Comparison of ENCODE assay signal across 8 cellular contexts in the genomic region with DNA sequence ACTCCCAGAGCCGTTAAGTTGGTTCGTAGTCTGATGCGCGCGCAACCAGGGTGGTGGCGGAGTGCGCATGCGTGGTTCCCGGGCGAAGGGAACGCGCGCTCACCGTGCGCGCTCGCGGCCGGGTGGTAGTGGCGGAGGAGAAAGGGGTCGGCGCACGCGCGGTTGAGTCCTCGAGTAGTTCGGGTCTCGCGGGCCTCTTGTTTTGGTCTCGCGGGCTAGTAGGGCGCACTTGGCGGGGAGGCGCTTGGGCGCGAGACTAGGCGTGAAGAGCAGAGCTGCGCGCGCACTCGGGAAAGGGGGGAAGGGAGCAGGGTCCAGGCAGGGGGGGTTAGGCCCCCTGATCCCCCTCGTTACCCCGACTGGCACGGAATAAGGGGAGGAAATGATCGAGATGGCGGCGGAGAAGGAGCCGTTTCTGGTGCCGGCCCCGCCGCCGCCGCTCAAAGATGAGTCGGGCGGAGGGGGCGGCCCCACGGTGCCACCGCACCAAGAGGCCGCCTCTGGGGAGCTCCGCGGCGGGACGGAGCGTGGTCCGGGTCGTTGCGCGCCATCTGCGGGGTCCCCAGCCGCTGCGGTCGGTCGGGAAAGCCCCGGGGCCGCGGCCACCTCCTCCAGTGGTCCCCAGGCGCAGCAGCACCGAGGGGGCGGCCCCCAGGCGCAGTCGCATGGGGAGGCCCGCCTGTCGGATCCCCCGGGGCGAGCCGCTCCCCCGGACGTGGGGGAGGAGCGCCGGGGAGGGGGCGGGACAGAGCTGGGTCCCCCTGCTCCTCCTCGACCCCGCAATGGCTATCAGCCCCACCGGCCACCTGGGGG. TPM values are rescaled to one million over a fixed set of nuclear protein-coding genes. Genes with fewer than 3 reads are reported as not detected.
A peak's percentile ranks its signal among the peaks of the same experiment; 100 is the strongest.
DNase-seq lines count a peak whose midpoint lies in the region; ATAC-seq, FAIRE-seq and TF ChIP-seq lines count a peak whose summit lies in the region.

A gene with protein sequence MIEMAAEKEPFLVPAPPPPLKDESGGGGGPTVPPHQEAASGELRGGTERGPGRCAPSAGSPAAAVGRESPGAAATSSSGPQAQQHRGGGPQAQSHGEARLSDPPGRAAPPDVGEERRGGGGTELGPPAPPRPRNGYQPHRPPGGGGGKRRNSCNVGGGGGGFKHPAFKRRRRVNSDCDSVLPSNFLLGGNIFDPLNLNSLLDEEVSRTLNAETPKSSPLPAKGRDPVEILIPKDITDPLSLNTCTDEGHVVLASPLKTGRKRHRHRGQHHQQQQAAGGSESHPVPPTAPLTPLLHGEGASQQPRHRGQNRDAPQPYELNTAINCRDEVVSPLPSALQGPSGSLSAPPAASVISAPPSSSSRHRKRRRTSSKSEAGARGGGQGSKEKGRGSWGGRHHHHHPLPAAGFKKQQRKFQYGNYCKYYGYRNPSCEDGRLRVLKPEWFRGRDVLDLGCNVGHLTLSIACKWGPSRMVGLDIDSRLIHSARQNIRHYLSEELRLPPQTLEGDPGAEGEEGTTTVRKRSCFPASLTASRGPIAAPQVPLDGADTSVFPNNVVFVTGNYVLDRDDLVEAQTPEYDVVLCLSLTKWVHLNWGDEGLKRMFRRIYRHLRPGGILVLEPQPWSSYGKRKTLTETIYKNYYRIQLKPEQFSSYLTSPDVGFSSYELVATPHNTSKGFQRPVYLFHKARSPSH (plus strand): TSS at position 195 of the 813 bp plus-strand sequence. CDS start 188 bp downstream, at position 383.

- H3K9me3 ChIP-seq in keratinocyte (ENCODE audit: control insufficient read depth, low read depth, low read length) = no peaks in the 10 kb centered on the region

- H4K20me1 ChIP-seq in keratinocyte (ENCODE audit: control insufficient read depth, extremely low read depth, insufficient read depth, low read length) = peaks cover 4% of the 10 kb centered on the region

- peak within 1 kb of the TSS; percentile 96 for H3K27ac ChIP-seq in keratinocyte (ENCODE audit: control insufficient read depth, insufficient read depth, low read length)

- H3K4me3 ChIP-seq in AG09309 (ENCODE audit: control insufficient read depth, low read depth, low read length) (peak within 1 kb of the TSS; percentile 80), keratinocyte (ENCODE audit: control insufficient read depth in 2 of 3, extremely low read depth in 1 of 3, insufficient read depth in 2 of 3, low read depth in 1 of 3, low read length in 3 of 3) (peak within 1 kb of the TSS; percentile 72 to 91 (median 86))

- peaks cover 9 to 33% of the 10 kb centered on the region in 2 experiments for H3K36me3 ChIP-seq in keratinocyte (ENCODE audit: control insufficient read depth in 2 of 2, extremely low read depth in 1 of 2, insufficient read depth in 2 of 2, low read length in 2 of 2)

- no peak for FAIRE-seq in keratinocyte (lab: Jason Lieb, UNC)

- peak within 1 kb of the TSS; percentile 72 for H2AFZ ChIP-seq in keratinocyte (ENCODE audit: control insufficient read depth, low read length)

- H3K79me2 ChIP-seq in keratinocyte (ENCODE audit: control insufficient read depth, insufficient read depth, low read length) = peaks cover 42% of the 10 kb centered on the region

- H3K27me3 ChIP-seq in keratinocyte (ENCODE audit: control insufficient read depth, extremely low read depth, insufficient read depth, low read length) = no peaks in the 10 kb centered on the region

- peaks cover 3% of the 10 kb centered on the region for H3K9me1 ChIP-seq in keratinocyte (ENCODE audit: control insufficient read depth, extremely low read depth, insufficient read depth, low read length)

- H3K9ac ChIP-seq in keratinocyte (ENCODE audit: control insufficient read depth, extremely low read depth, insufficient read depth, low read length) = peak within 1 kb of the TSS; percentile 99

- dilution Hi-C loops in keratinocyte (cut with MboI; ENCODE audit: extremely low pct_ligation_motif_present, low sequenced_read_pairs) = no loop called here

- peak; percentile 84 for DNase-seq in AG09309 (ENCODE audit: low read depth)
- DNase-seq in NCI-H510A (lab: John Stamatoyannopoulos, UW) = peak; percentile 85
- DNase-seq in activated CD4-positive, alpha-beta T cell treated with anti-CD3 and anti-CD28 coated beads for 1 hour = peak; percentile 96
- peak; percentile 94 for DNase-seq in cerebellar cortex (ENCODE audit: low spot score)
- peak; percentile 69 for DNase-seq in keratinocyte (ENCODE audit: low read depth, low spot score)
- peak; percentile 98 for DNase-seq in stimulated activated CD4-positive, alpha-beta T cell treated with anti-CD3 and anti-CD28 coated beads, Interleukin-12 subunit alpha, Interleukin-12 subunit beta, amount 100 ng/mL, for 4 hours

- H3K4me1 ChIP-seq in keratinocyte (ENCODE audit: control insufficient read depth, extremely low read depth, insufficient read depth, low read length) = peaks cover 25% of the 10 kb centered on the region

- TF ChIP-seq CTCF in AG09309 (IDR thresholded peaks at IDR 0.05; ENCODE audit: control insufficient read depth, insufficient read depth, low read depth, low read length, missing control alignments) = no peak
- TF ChIP-seq CTCF in keratinocyte (optimal IDR thresholded peaks at IDR 0.05 in 1 of 3, IDR thresholded peaks at IDR 0.05 in 1 of 3, conservative IDR thresholded peaks at IDR 0.05 in 1 of 3; ENCODE audit: extremely low read depth in 1 of 3, insufficient read depth in 2 of 3, low read length in 3 of 3) = no peak

- ATAC-seq in GM19043 (IDR thresholded peaks at IDR 0.05; ENCODE audit: low read depth, unreplicated experiment) (peak; percentile 31), HG03354 (IDR thresholded peaks at IDR 0.05; ENCODE audit: poor library complexity, severe bottlenecking, unreplicated experiment) (peak; percentile 40)

- H3K4me2 ChIP-seq in keratinocyte (ENCODE audit: control insufficient read depth, extremely low read depth, insufficient read depth, low read depth, low read length) = peak within 1 kb of the TSS; percentile 96

RNA-seq across cellular contexts. Expression of the gene that starts here (rescaled TPM):
- 10.6 to 14.7 TPM (median 10.8 TPM) in 3 replicates for polyA plus RNA-seq in keratinocyte
- polyA plus RNA-seq in keratinocyte (2011; ENCODE audit: low read depth) = 7.9 TPM
- polyA plus RNA-seq in keratinocyte (2011; cell fraction: cytosol; rRNA removed) = 6.6 and 10.3 TPM in 2 replicates
- 20.1 and 26.0 TPM in 2 replicates for polyA plus RNA-seq in keratinocyte (2011; cell fraction: nucleus; rRNA removed)
- polyA plus RNA-seq in keratinocyte (2012; ENCODE audit: low replicate concordance) = 19.7 and 22.2 TPM in 2 replicates
- 18.5 to 33.5 TPM (median 19.0 TPM) in 3 replicates for polyA minus RNA-seq in keratinocyte
- polyA minus RNA-seq in keratinocyte (2011; cell fraction: cytosol; rRNA and poly(A)+ RNA removed) = 18.2 TPM
- 15.1 and 15.7 TPM in 2 replicates for polyA minus RNA-seq in keratinocyte (2011; cell fraction: nucleus; rRNA and poly(A)+ RNA removed)

Comparison
In these comparisons a context has a peak if more than half of its experiments do, and no peak if none do; other contexts are left out.
1. Peak in every context shown above with its lines: DNase-seq, ATAC-seq, H3K4me3 ChIP-seq and H3K27ac ChIP-seq.